ENCODE assay signal across 8 cellular contexts in genomic region chr7:24965831-24966708, GRCh38. TPM values are rescaled to one million over a fixed set of nuclear protein-coding genes. Genes with fewer than 3 reads are reported as not detected.
A peak's percentile ranks its signal among the peaks of the same experiment; 100 is the strongest.
DNase-seq lines count a peak whose midpoint lies in the region; ATAC-seq and TF ChIP-seq lines count a peak whose summit lies in the region.

No MANE protein-coding gene starts in this region.

- no peaks in the 10 kb centered on the region for H3K9me3 Mint-ChIP-seq in central memory CD8-positive, alpha-beta T cell

- TF ChIP-seq CTCF in OCI-LY7 (conservative IDR thresholded peaks at IDR 0.05; ENCODE audit: low read length) (no peak; the same call in 1 of the 2 replicates), omental fat pad (IDR thresholded peaks at IDR 0.05) (no peak), brain microvascular endothelial cell (IDR thresholded peaks at IDR 0.05; ENCODE audit: low read depth, low read length, missing control alignments) (no peak)

- H3K27me3 Mint-ChIP-seq in central memory CD8-positive, alpha-beta T cell, result no peaks in the 10 kb centered on the region

- peaks cover 88% of the 10 kb centered on the region for H3K4me1 ChIP-seq in OCI-LY7 (ENCODE audit: insufficient read depth, low read length, poor library complexity, severe bottlenecking)

- intact Hi-C loops in OCI-LY7 (cut with micrococcal nuclease; ENCODE audit: unreplicated experiment), result loop anchor here (1.0 to 2.0 kb wide), 2 partner anchors 13 to 71 kb away; no protein-coding TSS in a partner anchor

- DNase-seq in COLO668 (lab: John Stamatoyannopoulos, UW; ENCODE audit: unreplicated experiment) (peak; percentile 61), OCI-LY7 (ENCODE audit: low spot score) (peak; percentile 83), pons (ENCODE audit: low spot score) (peak; percentile 29), omental fat pad (ENCODE audit: low spot score) (no peak), brain microvascular endothelial cell (no peak)
- DNase-seq in central memory CD8-positive, alpha-beta T cell (ENCODE audit: low spot score in 2 of 2), result peak in 1 of 2 donors; percentile 16

- peak overlapping the region; percentile 51 for H3K4me3 Mint-ChIP-seq in central memory CD8-positive, alpha-beta T cell

- H3K36me3 Mint-ChIP-seq in central memory CD8-positive, alpha-beta T cell (ENCODE audit: insufficient read depth), result peaks cover 3% of the 10 kb centered on the region

- BruUV-seq in OCI-LY7 (replicated peaks; lab: Mats Ljungman, UMichigan), result no TSS peak

- peaks cover 8% of the 10 kb centered on the region; the same call in 1 of the 2 replicates for H3K36me3 ChIP-seq in OCI-LY7 (ENCODE audit: insufficient read depth, low read length)
- no peaks in the 10 kb centered on the region for H3K36me3 ChIP-seq in brain microvascular endothelial cell (replicated peaks)

- H3K79me2 ChIP-seq in OCI-LY7 (ENCODE audit: insufficient read depth, low read depth, low read length), result peaks cover 98% of the 10 kb centered on the region

- POLR2A ChIA-PET in OCI-LY7 (lab: Charles Lee), result interaction anchor here (0.8 to 2.6 kb wide), 7 partner anchors 12 to 82 kb away, joined by 3 to 13 read pairs (median 4); no protein-coding TSS in a partner anchor

- CTCF ChIA-PET in OCI-LY7 (lab: Charles Lee; ENCODE audit: unreplicated experiment), result interaction anchor here (0.5 kb wide), 1 partner anchor 126 kb away, joined by 3 read pairs; no protein-coding TSS in a partner anchor

- H3K9me2 ChIP-seq in OCI-LY7 (ENCODE audit: insufficient read depth, low read length), result no peaks in the 10 kb centered on the region

- H3K27ac ChIP-seq in OCI-LY7 (ENCODE audit: low read depth, low read length, poor library complexity, severe bottlenecking) (peak overlapping the region; percentile 81), brain microvascular endothelial cell (no peak overlapping the region)

- peaks cover 30% of the 10 kb centered on the region for H4K20me1 ChIP-seq in OCI-LY7 (ENCODE audit: insufficient read depth, low read length)

- H3K4me3 ChIP-seq in OCI-LY7 (ENCODE audit: low read depth, low read length, poor library complexity, severe bottlenecking) (peak overlapping the region; percentile 34), brain microvascular endothelial cell (ENCODE audit: low read depth, low read length) (no peak overlapping the region)

- no peak overlapping the region for H2AFZ ChIP-seq in OCI-LY7 (ENCODE audit: low read length)

- in situ Hi-C loops in brain microvascular endothelial cell (cut with HindIII; ENCODE audit: low pct_ligation_motif_present, low sequenced_read_pairs), result no loop called here

- peak overlapping the region; percentile 87 for H3K27ac Mint-ChIP-seq in central memory CD8-positive, alpha-beta T cell (ENCODE audit: low read depth)

- peak; percentile 86 for ATAC-seq in GM19043 (IDR thresholded peaks at IDR 0.05; ENCODE audit: low read depth, unreplicated experiment)
- ATAC-seq in HG03095 (IDR thresholded peaks at IDR 0.05; ENCODE audit: unreplicated experiment), result peak; percentile 84
- ATAC-seq in central memory CD8-positive, alpha-beta T cell (replicated peaks; ENCODE audit: extremely low read depth, poor library complexity, severe bottlenecking), result peak; percentile 81
- ATAC-seq in omental fat pad (ENCODE audit: low FRiP score), result no peak

- no peaks in the 10 kb centered on the region for H3K27me3 ChIP-seq in brain microvascular endothelial cell (replicated peaks)

- H3K4me1 Mint-ChIP-seq in central memory CD8-positive, alpha-beta T cell, result peaks cover 74% of the 10 kb centered on the region

- H3K4me2 ChIP-seq in OCI-LY7 (ENCODE audit: low read length), result peak overlapping the region; percentile 83

- H3K9me3 ChIP-seq in OCI-LY7 (ENCODE audit: low read length), result no peaks in the 10 kb centered on the region; the same call in 1 of the 2 replicates

RNA-seq across cellular contexts. Expression of gene OSBPL3, which starts 13.9 kb away (rescaled TPM):
- total RNA-seq in OCI-LY7 (2014; rRNA removed; shearing (Covaris generic)), result 24.6 and 28.7 TPM in 2 replicates
- 67.0 and 79.9 TPM in 2 replicates for total RNA-seq in OCI-LY7 (2022)
- total RNA-seq in omental fat pad, result 1 to 10 TPM; 4.3 to 8.6 (median 7.1) TPM

Comparison
In these comparisons a context has a peak if more than half of its experiments do, and no peak if none do; other contexts are left out.
1. DNase-seq: peak in COLO668 (single experiment), OCI-LY7 (single experiment) and pons (single experiment); none in omental fat pad (single experiment) and brain microvascular endothelial cell (single experiment).